Comparison of ENCODE assay signal across 1 cellular context in the genomic region with DNA sequence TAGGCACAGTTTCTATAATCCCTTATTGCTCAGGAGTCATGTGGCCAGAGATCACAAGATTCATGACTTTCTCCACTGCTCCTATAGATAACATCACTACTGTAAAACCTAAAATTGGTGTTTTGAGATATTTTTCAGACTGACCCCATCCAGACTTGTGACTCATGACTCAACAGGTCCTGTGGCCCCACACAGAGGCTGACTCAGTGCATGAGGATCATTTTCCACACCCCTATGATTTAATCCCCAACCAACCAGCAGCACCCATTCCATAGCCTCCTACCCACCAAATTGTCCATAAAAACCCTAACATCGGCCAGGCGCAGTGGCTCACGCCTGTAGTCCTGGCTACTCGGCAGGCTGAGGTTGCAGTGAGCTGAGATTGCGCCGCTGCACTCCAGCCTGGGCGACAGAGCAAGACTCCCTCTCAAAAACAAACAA.
TF ChIP-seq lines count a peak whose summit lies in the region.

No MANE protein-coding gene starts in this region.

TF ChIP-seq in K562, 482 proteins besides CTCF, POLR2A, EP300 and RAD21 (continued from another document and continues in another):
- TF ChIP-seq, protein P1, sequence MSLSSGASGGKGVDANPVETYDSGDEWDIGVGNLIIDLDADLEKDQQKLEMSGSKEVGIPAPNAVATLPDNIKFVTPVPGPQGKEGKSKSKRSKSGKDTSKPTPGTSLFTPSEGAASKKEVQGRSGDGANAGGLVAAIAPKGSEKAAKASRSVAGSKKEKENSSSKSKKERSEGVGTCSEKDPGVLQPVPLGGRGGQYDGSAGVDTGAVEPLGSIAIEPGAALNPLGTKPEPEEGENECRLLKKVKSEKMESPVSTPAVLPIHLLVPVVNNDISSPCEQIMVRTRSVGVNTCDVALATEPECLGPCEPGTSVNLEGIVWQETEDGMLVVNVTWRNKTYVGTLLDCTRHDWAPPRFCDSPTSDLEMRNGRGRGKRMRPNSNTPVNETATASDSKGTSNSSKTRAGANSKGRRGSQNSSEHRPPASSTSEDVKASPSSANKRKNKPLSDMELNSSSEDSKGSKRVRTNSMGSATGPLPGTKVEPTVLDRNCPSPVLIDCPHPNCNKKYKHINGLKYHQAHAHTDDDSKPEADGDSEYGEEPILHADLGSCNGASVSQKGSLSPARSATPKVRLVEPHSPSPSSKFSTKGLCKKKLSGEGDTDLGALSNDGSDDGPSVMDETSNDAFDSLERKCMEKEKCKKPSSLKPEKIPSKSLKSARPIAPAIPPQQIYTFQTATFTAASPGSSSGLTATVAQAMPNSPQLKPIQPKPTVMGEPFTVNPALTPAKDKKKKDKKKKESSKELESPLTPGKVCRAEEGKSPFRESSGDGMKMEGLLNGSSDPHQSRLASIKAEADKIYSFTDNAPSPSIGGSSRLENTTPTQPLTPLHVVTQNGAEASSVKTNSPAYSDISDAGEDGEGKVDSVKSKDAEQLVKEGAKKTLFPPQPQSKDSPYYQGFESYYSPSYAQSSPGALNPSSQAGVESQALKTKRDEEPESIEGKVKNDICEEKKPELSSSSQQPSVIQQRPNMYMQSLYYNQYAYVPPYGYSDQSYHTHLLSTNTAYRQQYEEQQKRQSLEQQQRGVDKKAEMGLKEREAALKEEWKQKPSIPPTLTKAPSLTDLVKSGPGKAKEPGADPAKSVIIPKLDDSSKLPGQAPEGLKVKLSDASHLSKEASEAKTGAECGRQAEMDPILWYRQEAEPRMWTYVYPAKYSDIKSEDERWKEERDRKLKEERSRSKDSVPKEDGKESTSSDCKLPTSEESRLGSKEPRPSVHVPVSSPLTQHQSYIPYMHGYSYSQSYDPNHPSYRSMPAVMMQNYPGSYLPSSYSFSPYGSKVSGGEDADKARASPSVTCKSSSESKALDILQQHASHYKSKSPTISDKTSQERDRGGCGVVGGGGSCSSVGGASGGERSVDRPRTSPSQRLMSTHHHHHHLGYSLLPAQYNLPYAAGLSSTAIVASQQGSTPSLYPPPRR (CRISPR knock-in tag; IDR thresholded peaks at IDR 0.05; ENCODE audit: borderline replicate concordance): no peak
- TF ChIP-seq NBN (IDR thresholded peaks at IDR 0.05; ENCODE audit: low read depth) (peak; percentile 41; the same call in 1 of the 2 replicates), ZNF408 (CRISPR knock-in tag; IDR thresholded peaks at IDR 0.05; ENCODE audit: low read depth) (no peak), KDM4B (IDR thresholded peaks at IDR 0.05; ENCODE audit: borderline replicate concordance in 2 of 2, low read depth in 1 of 2) (no peak), BRF1 (IDR thresholded peaks at IDR 0.05; ENCODE audit: borderline replicate concordance, extremely low read depth, insufficient read length) (no peak), ZNF75A (CRISPR knock-in tag; IDR thresholded peaks at IDR 0.05) (no peak), POLR2B (IDR thresholded peaks at IDR 0.05; ENCODE audit: low read depth, partially characterized antibody) (peak; percentile 49), ZNF347 (CRISPR knock-in tag; IDR thresholded peaks at IDR 0.05; ENCODE audit: low read depth) (no peak), CEBPB (tag; IDR thresholded peaks at IDR 0.05) (no peak), TAF1 (IDR thresholded peaks at IDR 0.05; ENCODE audit: control insufficient read depth, extremely low read depth, insufficient read depth, low read length, severe bottlenecking) (no peak), NRF1 (conservative IDR thresholded peaks at IDR 0.05 in 1 of 2, IDR thresholded peaks at IDR 0.05 in 1 of 2) (peak in 1 of 2 experiments; percentile 27; a peak in 1 of 4 replicates), ZC3H11A (IDR thresholded peaks at IDR 0.05; ENCODE audit: low read depth, low read length) (no peak), ZNF253 (CRISPR knock-in tag; conservative IDR thresholded peaks at IDR 0.05) (no peak), PHTF2 (CRISPR knock-in tag; IDR thresholded peaks at IDR 0.05) (no peak), TARDBP (IDR thresholded peaks at IDR 0.05) (no peak), DIDO1 (tag; IDR thresholded peaks at IDR 0.05; ENCODE audit: low read depth) (no peak), U2AF2 (optimal IDR thresholded peaks at IDR 0.05; ENCODE audit: low read depth, low read length) (no peak), ZKSCAN8 (CRISPR knock-in tag; IDR thresholded peaks at IDR 0.05) (no peak), ESRRA (IDR thresholded peaks at IDR 0.05; ENCODE audit: borderline replicate concordance, low read depth) (no peak), NR2C1 (IDR thresholded peaks at IDR 0.05) (no peak), NR2C1 (tag; IDR thresholded peaks at IDR 0.05) (0 out of 2 replicates have a peak, but pooled peaks have one; percentile 49), TAF7 (tag; IDR thresholded peaks at IDR 0.05) (no peak)
- TF ChIP-seq, protein P2, sequence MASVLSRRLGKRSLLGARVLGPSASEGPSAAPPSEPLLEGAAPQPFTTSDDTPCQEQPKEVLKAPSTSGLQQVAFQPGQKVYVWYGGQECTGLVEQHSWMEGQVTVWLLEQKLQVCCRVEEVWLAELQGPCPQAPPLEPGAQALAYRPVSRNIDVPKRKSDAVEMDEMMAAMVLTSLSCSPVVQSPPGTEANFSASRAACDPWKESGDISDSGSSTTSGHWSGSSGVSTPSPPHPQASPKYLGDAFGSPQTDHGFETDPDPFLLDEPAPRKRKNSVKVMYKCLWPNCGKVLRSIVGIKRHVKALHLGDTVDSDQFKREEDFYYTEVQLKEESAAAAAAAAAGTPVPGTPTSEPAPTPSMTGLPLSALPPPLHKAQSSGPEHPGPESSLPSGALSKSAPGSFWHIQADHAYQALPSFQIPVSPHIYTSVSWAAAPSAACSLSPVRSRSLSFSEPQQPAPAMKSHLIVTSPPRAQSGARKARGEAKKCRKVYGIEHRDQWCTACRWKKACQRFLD (CRISPR knock-in tag; IDR thresholded peaks at IDR 0.05): 0 out of 2 replicates have a peak, but pooled peaks have one; percentile 7
- TF ChIP-seq, protein P3, sequence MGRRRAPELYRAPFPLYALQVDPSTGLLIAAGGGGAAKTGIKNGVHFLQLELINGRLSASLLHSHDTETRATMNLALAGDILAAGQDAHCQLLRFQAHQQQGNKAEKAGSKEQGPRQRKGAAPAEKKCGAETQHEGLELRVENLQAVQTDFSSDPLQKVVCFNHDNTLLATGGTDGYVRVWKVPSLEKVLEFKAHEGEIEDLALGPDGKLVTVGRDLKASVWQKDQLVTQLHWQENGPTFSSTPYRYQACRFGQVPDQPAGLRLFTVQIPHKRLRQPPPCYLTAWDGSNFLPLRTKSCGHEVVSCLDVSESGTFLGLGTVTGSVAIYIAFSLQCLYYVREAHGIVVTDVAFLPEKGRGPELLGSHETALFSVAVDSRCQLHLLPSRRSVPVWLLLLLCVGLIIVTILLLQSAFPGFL (CRISPR knock-in tag; IDR thresholded peaks at IDR 0.05): no peak
- TF ChIP-seq, protein P4, sequence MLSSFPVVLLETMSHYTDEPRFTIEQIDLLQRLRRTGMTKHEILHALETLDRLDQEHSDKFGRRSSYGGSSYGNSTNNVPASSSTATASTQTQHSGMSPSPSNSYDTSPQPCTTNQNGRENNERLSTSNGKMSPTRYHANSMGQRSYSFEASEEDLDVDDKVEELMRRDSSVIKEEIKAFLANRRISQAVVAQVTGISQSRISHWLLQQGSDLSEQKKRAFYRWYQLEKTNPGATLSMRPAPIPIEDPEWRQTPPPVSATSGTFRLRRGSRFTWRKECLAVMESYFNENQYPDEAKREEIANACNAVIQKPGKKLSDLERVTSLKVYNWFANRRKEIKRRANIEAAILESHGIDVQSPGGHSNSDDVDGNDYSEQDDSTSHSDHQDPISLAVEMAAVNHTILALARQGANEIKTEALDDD (IDR thresholded peaks at IDR 0.05): no peak
- TF ChIP-seq, protein P5, sequence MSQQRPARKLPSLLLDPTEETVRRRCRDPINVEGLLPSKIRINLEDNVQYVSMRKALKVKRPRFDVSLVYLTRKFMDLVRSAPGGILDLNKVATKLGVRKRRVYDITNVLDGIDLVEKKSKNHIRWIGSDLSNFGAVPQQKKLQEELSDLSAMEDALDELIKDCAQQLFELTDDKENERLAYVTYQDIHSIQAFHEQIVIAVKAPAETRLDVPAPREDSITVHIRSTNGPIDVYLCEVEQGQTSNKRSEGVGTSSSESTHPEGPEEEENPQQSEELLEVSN (IDR thresholded peaks at IDR 0.05; ENCODE audit: borderline replicate concordance in 1 of 2, extremely low read depth in 1 of 2, insufficient read depth in 1 of 2, insufficient read length in 1 of 2, low read depth in 1 of 2, low read length in 1 of 2, poor library complexity in 1 of 2, severe bottlenecking in 1 of 2): no peak
- TF ChIP-seq, protein P6, sequence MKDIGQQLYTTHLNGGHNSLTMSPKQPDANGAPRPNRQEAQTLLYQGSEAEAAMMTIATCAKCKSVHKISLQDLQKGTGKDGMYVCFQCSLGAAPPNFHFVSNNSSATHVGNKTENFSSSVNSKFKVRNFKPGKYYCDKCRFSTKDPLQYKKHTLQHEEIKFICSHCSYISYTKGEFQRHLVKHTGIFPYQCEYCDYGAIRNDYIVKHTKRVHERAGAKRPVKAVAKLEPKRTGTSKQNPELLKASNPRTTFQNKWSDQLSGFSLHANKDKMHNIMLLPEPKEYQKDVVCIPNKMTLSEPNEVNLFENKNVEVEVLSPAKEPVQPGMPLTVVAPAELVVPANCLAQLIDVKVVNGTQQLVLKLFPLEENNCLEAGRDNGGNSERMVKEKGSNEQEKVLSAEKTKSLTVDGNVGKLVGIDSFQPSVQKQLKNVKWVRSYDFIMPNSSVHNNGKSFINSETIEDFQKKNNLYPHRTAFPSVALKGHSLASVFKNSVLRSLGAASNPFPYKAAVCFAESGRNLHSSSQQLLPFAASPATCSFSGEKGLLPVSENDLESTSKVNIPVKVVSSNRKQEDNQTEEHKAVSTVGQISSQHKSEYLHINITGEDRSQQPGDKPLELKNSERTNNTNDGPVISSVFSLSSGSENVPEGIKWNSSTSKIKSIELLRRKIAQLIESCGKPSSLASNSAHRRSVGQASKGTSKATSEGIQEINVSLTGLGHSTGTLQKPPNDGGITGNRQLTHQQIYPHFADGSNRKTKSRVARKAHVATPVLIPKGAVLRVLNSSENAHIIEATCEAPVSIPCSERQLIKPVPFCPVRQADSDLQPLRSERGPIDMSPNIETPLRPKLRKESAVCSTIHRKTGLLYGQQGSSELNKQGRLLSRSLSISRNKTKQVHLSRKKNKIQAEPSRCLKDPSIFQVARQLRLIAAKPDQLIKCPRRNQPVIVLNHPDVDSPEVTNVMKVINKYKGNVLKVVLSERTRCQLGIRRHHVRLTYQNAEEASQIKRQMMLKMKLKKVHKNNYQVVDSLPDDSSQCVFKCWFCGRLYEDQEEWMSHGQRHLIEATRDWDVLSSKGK (CRISPR knock-in tag; IDR thresholded peaks at IDR 0.05): no peak
- TF ChIP-seq, protein P7, sequence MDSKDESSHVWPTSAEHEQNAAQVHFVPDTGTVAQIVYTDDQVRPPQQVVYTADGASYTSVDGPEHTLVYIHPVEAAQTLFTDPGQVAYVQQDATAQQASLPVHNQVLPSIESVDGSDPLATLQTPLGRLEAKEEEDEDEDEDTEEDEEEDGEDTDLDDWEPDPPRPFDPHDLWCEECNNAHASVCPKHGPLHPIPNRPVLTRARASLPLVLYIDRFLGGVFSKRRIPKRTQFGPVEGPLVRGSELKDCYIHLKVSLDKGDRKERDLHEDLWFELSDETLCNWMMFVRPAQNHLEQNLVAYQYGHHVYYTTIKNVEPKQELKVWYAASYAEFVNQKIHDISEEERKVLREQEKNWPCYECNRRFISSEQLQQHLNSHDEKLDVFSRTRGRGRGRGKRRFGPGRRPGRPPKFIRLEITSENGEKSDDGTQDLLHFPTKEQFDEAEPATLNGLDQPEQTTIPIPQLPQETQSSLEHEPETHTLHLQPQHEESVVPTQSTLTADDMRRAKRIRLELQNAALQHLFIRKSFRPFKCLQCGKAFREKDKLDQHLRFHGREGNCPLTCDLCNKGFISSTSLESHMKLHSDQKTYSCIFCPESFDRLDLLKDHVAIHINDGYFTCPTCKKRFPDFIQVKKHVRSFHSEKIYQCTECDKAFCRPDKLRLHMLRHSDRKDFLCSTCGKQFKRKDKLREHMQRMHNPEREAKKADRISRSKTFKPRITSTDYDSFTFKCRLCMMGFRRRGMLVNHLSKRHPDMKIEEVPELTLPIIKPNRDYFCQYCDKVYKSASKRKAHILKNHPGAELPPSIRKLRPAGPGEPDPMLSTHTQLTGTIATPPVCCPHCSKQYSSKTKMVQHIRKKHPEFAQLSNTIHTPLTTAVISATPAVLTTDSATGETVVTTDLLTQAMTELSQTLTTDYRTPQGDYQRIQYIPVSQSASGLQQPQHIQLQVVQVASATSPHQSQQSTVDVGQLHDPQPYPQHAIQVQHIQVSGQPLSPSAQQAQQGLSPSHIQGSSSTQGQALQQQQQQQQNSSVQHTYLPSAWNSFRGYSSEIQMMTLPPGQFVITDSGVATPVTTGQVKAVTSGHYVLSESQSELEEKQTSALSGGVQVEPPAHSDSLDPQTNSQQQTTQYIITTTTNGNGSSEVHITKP (IDR thresholded peaks at IDR 0.05; ENCODE audit: partially characterized antibody): no peak
- TF ChIP-seq, protein P8, sequence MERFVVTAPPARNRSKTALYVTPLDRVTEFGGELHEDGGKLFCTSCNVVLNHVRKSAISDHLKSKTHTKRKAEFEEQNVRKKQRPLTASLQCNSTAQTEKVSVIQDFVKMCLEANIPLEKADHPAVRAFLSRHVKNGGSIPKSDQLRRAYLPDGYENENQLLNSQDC (CRISPR knock-in tag; IDR thresholded peaks at IDR 0.05): no peak
- TF ChIP-seq, protein P9, sequence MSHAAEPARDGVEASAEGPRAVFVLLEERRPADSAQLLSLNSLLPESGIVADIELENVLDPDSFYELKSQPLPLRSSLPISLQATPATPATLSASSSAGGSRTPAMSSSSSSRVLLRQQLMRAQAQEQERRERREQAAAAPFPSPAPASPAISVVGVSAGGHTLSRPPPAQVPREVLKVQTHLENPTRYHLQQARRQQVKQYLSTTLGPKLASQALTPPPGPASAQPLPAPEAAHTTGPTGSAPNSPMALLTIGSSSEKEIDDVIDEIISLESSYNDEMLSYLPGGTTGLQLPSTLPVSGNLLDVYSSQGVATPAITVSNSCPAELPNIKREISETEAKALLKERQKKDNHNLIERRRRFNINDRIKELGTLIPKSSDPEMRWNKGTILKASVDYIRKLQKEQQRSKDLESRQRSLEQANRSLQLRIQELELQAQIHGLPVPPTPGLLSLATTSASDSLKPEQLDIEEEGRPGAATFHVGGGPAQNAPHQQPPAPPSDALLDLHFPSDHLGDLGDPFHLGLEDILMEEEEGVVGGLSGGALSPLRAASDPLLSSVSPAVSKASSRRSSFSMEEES (CRISPR knock-in tag; IDR thresholded peaks at IDR 0.05): peak; percentile 30; the same call in 1 of the 2 replicates
- TF ChIP-seq, protein P10, sequence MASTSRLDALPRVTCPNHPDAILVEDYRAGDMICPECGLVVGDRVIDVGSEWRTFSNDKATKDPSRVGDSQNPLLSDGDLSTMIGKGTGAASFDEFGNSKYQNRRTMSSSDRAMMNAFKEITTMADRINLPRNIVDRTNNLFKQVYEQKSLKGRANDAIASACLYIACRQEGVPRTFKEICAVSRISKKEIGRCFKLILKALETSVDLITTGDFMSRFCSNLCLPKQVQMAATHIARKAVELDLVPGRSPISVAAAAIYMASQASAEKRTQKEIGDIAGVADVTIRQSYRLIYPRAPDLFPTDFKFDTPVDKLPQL (IDR thresholded peaks at IDR 0.05; ENCODE audit: extremely low read depth, insufficient read length): no peak
- TF ChIP-seq, protein P11, sequence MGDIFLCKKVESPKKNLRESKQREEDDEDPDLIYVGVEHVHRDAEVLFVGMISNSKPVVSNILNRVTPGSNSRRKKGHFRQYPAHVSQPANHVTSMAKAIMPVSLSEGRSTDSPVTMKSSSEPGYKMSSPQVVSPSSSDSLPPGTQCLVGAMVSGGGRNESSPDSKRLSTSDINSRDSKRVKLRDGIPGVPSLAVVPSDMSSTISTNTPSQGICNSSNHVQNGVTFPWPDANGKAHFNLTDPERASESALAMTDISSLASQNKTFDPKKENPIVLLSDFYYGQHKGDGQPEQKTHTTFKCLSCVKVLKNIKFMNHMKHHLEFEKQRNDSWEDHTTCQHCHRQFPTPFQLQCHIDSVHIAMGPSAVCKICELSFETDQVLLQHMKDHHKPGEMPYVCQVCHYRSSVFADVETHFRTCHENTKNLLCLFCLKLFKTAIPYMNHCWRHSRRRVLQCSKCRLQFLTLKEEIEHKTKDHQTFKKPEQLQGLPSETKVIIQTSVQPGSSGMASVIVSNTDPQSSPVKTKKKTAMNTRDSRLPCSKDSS (IDR thresholded peaks at IDR 0.05; ENCODE audit: low read depth, partially characterized antibody): no peak
